Comparison of ENCODE assay signal across 33 cellular contexts in genomic region chr2:86231680-86232372, GRCh38.
"Had no signal": no experiment of that assay in that cellular context is flagged by ENCODE, and none has a peak within 500 bp of the region (broad histone marks: within the 10 kb centered on the region; RNA-seq: fewer than 3 reads in every experiment).

No MANE protein-coding gene starts in this region.

- ATAC-seq: activated CD8-positive, alpha-beta T cell treated with anti-CD3 and anti-CD28 coated beads for 36 hours; activated naive CD8-positive, alpha-beta T cell treated with anti-CD3 and anti-CD28 coated beads, Interleukin-2, amount 50 U/mL, for 24 hours; activated T-cell treated with anti-CD3 and anti-CD28 coated beads, Interleukin-2, amount 50 U/mL, for 72 hours; PC-3 had no signal

- H3K4me1 ChIP-seq: Peyer's patch, SJSA1 had no signal

- H3K9me3 ChIP-seq: MG63, Peyer's patch, SJSA1, SK-N-SH had no signal

- H3K4me3 ChIP-seq: MG63, Peyer's patch, SJSA1 had no signal

- H3K36me3 ChIP-seq: brain microvascular endothelial cell, MG63, Peyer's patch, SJSA1 had no signal

- H3K9me3 Mint-ChIP-seq: activated CD4-positive, alpha-beta T cell treated with anti-CD3 and anti-CD28 coated beads, Interleukin-2, amount 10 ng/mL, durations not matched to agents 24 days and 14 days; activated CD8-positive, alpha-beta T cell treated with anti-CD3 and anti-CD28 coated beads for 36 hours; activated naive CD8-positive, alpha-beta T cell treated with anti-CD3 and anti-CD28 coated beads, Interleukin-2, amount 50 U/mL, for 24 hours; activated T-cell treated with anti-CD3 and anti-CD28 coated beads, Interleukin-2, amount 50 U/mL, for 72 hours; activated T-helper 2 cell treated with anti-CD3 and anti-CD28 coated beads, Interferon-gamma antibody, Interleukin-2, Interleukin-4, amounts not matched to agents 10 μg/mL and 5 μg/mL and 100 μg/mL, durations not matched to agents 14 hours and 24 hours and 36 hours; T-helper 1 cell treated with Interleukin-12 subunit alpha and Interleukin-12 subunit beta and Interleukin-4 antibody, amounts not matched to agents 30 μg/mL and 1 μg/mL, for 36 hours; T-helper 2 cell treated with Interferon-gamma antibody and Interleukin-4, amounts not matched to agents 5 μg/mL and 100 μg/mL, for 36 hours had no signal

- H3K27me3 Mint-ChIP-seq: activated naive CD8-positive, alpha-beta T cell treated with anti-CD3 and anti-CD28 coated beads, Interleukin-2, amount 50 U/mL, for 24 hours had no signal

- H3K4me3 Mint-ChIP-seq: activated CD4-positive, alpha-beta T cell treated with anti-CD3 and anti-CD28 coated beads, Interleukin-2, amount 10 ng/mL, durations not matched to agents 24 days and 14 days; activated CD8-positive, alpha-beta T cell treated with anti-CD3 and anti-CD28 coated beads for 36 hours; activated naive CD8-positive, alpha-beta T cell; activated naive CD8-positive, alpha-beta T cell treated with anti-CD3 and anti-CD28 coated beads, Interleukin-2, amount 50 U/mL, for 24 hours; activated T-cell treated with anti-CD3 and anti-CD28 coated beads, Interleukin-2, amount 50 U/mL, for 72 hours; T-helper 1 cell treated with Interleukin-12 subunit alpha and Interleukin-12 subunit beta and Interleukin-4 antibody, amounts not matched to agents 30 μg/mL and 1 μg/mL, for 36 hours; T-helper 2 cell treated with Interferon-gamma antibody and Interleukin-4, amounts not matched to agents 5 μg/mL and 100 μg/mL, for 36 hours had no signal

- H3K36me3 Mint-ChIP-seq: activated naive CD8-positive, alpha-beta T cell had no signal

- H3K4me1 Mint-ChIP-seq: activated CD4-positive, alpha-beta T cell treated with anti-CD3 and anti-CD28 coated beads, Interleukin-2, amount 10 ng/mL, durations not matched to agents 24 days and 14 days; activated naive CD8-positive, alpha-beta T cell treated with anti-CD3 and anti-CD28 coated beads, Interleukin-2, amount 50 U/mL, for 24 hours had no signal

- H3K27ac Mint-ChIP-seq: activated CD4-positive, alpha-beta T cell treated with anti-CD3 and anti-CD28 coated beads, Interleukin-2, amount 10 ng/mL, durations not matched to agents 24 days and 14 days; activated CD8-positive, alpha-beta T cell treated with anti-CD3 and anti-CD28 coated beads for 36 hours; activated naive CD8-positive, alpha-beta T cell; activated naive CD8-positive, alpha-beta T cell treated with anti-CD3 and anti-CD28 coated beads, Interleukin-2, amount 50 U/mL, for 24 hours; activated T-cell treated with anti-CD3 and anti-CD28 coated beads, Interleukin-2, amount 50 U/mL, for 72 hours; activated T-helper 2 cell treated with anti-CD3 and anti-CD28 coated beads, Interferon-gamma antibody, Interleukin-2, Interleukin-4, amounts not matched to agents 10 μg/mL and 5 μg/mL and 100 μg/mL, durations not matched to agents 14 hours and 24 hours and 36 hours; T-helper 1 cell treated with Interleukin-12 subunit alpha and Interleukin-12 subunit beta and Interleukin-4 antibody, amounts not matched to agents 30 μg/mL and 1 μg/mL, for 36 hours; T-helper 2 cell treated with Interferon-gamma antibody and Interleukin-4, amounts not matched to agents 5 μg/mL and 100 μg/mL, for 36 hours had no signal

- DNase-seq: activated CD4-positive, alpha-beta T cell treated with anti-CD3 and anti-CD28 coated beads, Interleukin-2, amount 50 U/mL, for 4 hours; activated CD8-positive, alpha-beta T cell treated with anti-CD3 and anti-CD28 coated beads for 36 hours; activated gamma-delta T cell; activated naive CD4-positive, alpha-beta T cell treated with Interleukin-2 at 50 U/mL for 16 hours; activated naive CD8-positive, alpha-beta T cell treated with anti-CD3 and anti-CD28 coated beads, Interleukin-2, amount 50 U/mL, for 24 hours; activated T-cell treated with anti-CD3 and anti-CD28 coated beads, Interleukin-2, amount 50 U/mL, for 1 hour; activated T-cell treated with anti-CD3 and anti-CD28 coated beads, Interleukin-2, amount 50 U/mL, for 72 hours; anterior cingulate cortex; brain microvascular endothelial cell; central memory CD4-positive, alpha-beta T cell; Kasumi-1; MG63; NCI-H1048; NCI-H1436 treated with DMSO at 0.1 percent for 48 hours; NCI-H1694 treated with DMSO at 0.1 percent for 48 hours; NCI-H2029 treated with DMSO at 0.1 percent for 48 hours; NCI-H2107; NCI-H2171; NCI-H510A; NCI-H526; NCI-H748 treated with DMSO at 0.1 percent for 48 hours; NK-92 treated with Interleukin-12 subunit alpha and Interleukin-12 subunit beta, amount 100 ng/mL, for 24 hours; PC-3; Peyer's patch; RPMI8226; SHP77 treated with DMSO at 0.1 percent for 48 hours; SK-N-SH had no signal

- H3K27ac ChIP-seq: brain microvascular endothelial cell, Peyer's patch, SJSA1 had no signal

- H3K9ac ChIP-seq: SK-N-SH had no signal

- H3K27me3 ChIP-seq: brain microvascular endothelial cell, MG63, Peyer's patch, SJSA1 had no signal

- H3K4me2 ChIP-seq: SK-N-SH had no signal
